In the genomic region with DNA sequence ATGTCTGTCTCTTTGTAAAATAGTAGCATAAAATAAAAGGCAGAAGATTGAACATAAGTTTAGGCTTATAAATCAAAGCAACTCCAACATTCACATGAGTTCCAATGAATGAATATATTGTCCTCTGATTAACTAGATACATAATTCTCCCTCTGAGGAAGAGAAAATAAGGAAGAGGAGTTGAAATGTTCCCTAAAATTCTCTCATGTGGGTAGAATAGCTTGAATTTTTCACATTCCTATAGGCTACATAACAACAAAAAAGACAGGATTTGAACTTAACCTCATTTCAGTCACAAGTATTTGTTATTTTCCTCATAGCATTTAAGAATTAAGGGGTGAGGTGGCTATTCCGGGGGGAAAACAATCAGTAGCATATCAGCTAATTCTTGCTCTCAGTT, we compare ENCODE assay signal across 15 cellular contexts.
DNase-seq lines count a peak whose midpoint lies in the region; TF ChIP-seq lines count a peak whose summit lies in the region.
"Had no signal": no experiment of that assay in that cellular context is flagged by ENCODE, and none has a peak within 500 bp of the region (broad histone marks: within the 10 kb centered on the region; RNA-seq: fewer than 3 reads in every experiment).

No MANE protein-coding gene starts in this region.

- no peaks in the 10 kb centered on the region for H3K79me2 ChIP-seq in neural progenitor cell (ENCODE audit: low read depth)

- no peaks in the 10 kb centered on the region for H3K4me1 ChIP-seq in neural progenitor cell
- H3K4me1 ChIP-seq: BLaER1 had no signal

- no peak overlapping the region for H3K4me3 ChIP-seq in neural progenitor cell
- H3K4me3 ChIP-seq: BLaER1, GM12878 had no signal

- H3K9me3 ChIP-seq in neural progenitor cell (ENCODE audit: low read depth), result no peaks in the 10 kb centered on the region
- H3K9me3 ChIP-seq: BLaER1 had no signal

- DNase-seq in COLO829 (ENCODE audit: low spot score) (peak; percentile 30), LHCN-M2 (ENCODE audit: low read depth) (peak; percentile 35), epidermal melanocyte (ENCODE audit: insufficient read length, low spot score) (peak; percentile 19), neural progenitor cell (ENCODE audit: low spot score) (no peak), putamen (ENCODE audit: low spot score) (no peak), globus pallidus (ENCODE audit: low spot score) (no peak), DMS79 treated with DMSO at 0.1 percent for 48 hours (lab: John Stamatoyannopoulos, UW) (no peak)
- no peak for DNase-seq in activated naive CD4-positive, alpha-beta T cell treated with anti-CD3 and anti-CD28 coated beads, Interleukin-2, amount 50 U/mL, for 16 hours
- DNase-seq: GDM1, KBM-7, NCI-H1417 treated with DMSO at 0.1 percent for 48 hours, NCI-H2029, NCI-H510A had no signal

- no peak overlapping the region for H3K9ac ChIP-seq in neural progenitor cell
- H3K9ac ChIP-seq: BLaER1 had no signal

- H3K9me3 Mint-ChIP-seq in neural progenitor cell, result peaks cover 9% of the 10 kb centered on the region

- H3F3A ChIP-seq in neural progenitor cell (ENCODE audit: low read depth), result no peaks in the 10 kb centered on the region

- no peak overlapping the region for H3K27ac ChIP-seq in neural progenitor cell
- H3K27ac ChIP-seq: BLaER1 had no signal

- H2AFZ ChIP-seq in neural progenitor cell (replicated peaks), result peak overlapping the region; percentile 19

- no peak for TF ChIP-seq CTCF in neural progenitor cell (IDR thresholded peaks at IDR 0.05)

- no peaks in the 10 kb centered on the region for H3K27me3 Mint-ChIP-seq in neural progenitor cell (ENCODE audit: insufficient read depth, low read depth)

- H3K36me3 ChIP-seq in neural progenitor cell, result no peaks in the 10 kb centered on the region
- H3K36me3 ChIP-seq: BLaER1 had no signal

- H3K27ac Mint-ChIP-seq in neural progenitor cell, result no peak overlapping the region

- no peaks in the 10 kb centered on the region for H3K4me1 Mint-ChIP-seq in neural progenitor cell

- no peak overlapping the region for H3K4me3 Mint-ChIP-seq in neural progenitor cell

- H4K20me1 ChIP-seq in neural progenitor cell (ENCODE audit: low read depth), result no peaks in the 10 kb centered on the region
- H4K20me1 ChIP-seq: BLaER1 had no signal

- no peaks in the 10 kb centered on the region for H3K36me3 Mint-ChIP-seq in neural progenitor cell

- H3K4me2 ChIP-seq in neural progenitor cell, result no peak overlapping the region
- H3K4me2 ChIP-seq: BLaER1 had no signal

- no peaks in the 10 kb centered on the region for H3K27me3 ChIP-seq in neural progenitor cell
- H3K27me3 ChIP-seq: BLaER1 had no signal

Comparison
In these comparisons a context has a peak if more than half of its experiments do, and no peak if none do; other contexts are left out.
1. DNase-seq: peak in COLO829 (single experiment), LHCN-M2 (single experiment) and epidermal melanocyte (single experiment); none in neural progenitor cell (single experiment), putamen (single experiment), activated naive CD4-positive, alpha-beta T cell treated with anti-CD3 and anti-CD28 coated beads, Interleukin-2, amount 50 U/mL, for 16 hours (single experiment), globus pallidus (single experiment) and DMS79 treated with DMSO at 0.1 percent for 48 hours (single experiment).